Comparison of ENCODE assay signal across 29 cellular contexts in genomic region chr9:110784309-110784708, GRCh38.
"Had no signal": no experiment of that assay in that cellular context is flagged by ENCODE, and none has a peak within 500 bp of the region (broad histone marks: within the 10 kb centered on the region; RNA-seq: fewer than 3 reads in every experiment).

No MANE protein-coding gene starts in this region.

- H3K27ac ChIP-seq: left lung, lower lobe of right lung, neural progenitor cell, neutrophil, ovary, prostate gland, skin epidermis, stomach, testis, thyroid gland, transverse colon, upper lobe of left lung, vagina had no signal

- H3K9me3 ChIP-seq: left lung, lower lobe of right lung, neutrophil, ovary, prostate gland, stomach, testis, thyroid gland, transverse colon, upper lobe of left lung, vagina had no signal

- H3K4me2 ChIP-seq: neural progenitor cell had no signal

- H3K9ac ChIP-seq: neural progenitor cell had no signal

- DNase-seq: hippocampal formation; kidney; left colon; left lung; lower lobe of right lung; mesendoderm; naive B cell; natural killer cell; nephron progenitor cell; ovary; posterior cingulate gyrus; retina; right cardiac atrium; stimulated activated CD4-positive, alpha-beta T cell treated with anti-CD3 and anti-CD28 coated beads, Interleukin-12 subunit alpha, Interleukin-12 subunit beta, amount 100 ng/mL, for 4 hours; stimulated activated CD4-positive, alpha-beta T cell treated with anti-CD3 and anti-CD28 coated beads, Interleukin-15, amount 100 ng/mL, for 24 hours; stimulated activated CD4-positive, alpha-beta T cell treated with anti-CD3 and anti-CD28 coated beads, Interleukin-2, amount 100 ng/mL, for 24 hours; stimulated activated CD4-positive, alpha-beta T cell treated with anti-CD3 and anti-CD28 coated beads, Interleukin-4, amount 100 ng/mL, for 1 hour; stimulated activated naive B cell treated with anti-CD40 and anti-IgM and Interleukin-4, amounts not matched to agents 10 μg/mL and 1 μg/mL and 100 μg/mL, for 72 hours; stimulated activated naive CD8-positive, alpha-beta T cell treated with anti-CD3 and anti-CD28 coated beads, Interleukin-15, Interleukin-2, amounts not matched to agents 100 U/mL and 50 U/mL, for 24 hours; stomach; testis; thyroid gland; transverse colon; upper lobe of left lung had no signal

- H2AFZ ChIP-seq: neural progenitor cell had no signal

- H3K36me3 ChIP-seq: left lung, lower lobe of right lung, neural progenitor cell, neutrophil, ovary, prostate gland, stomach, thyroid gland, transverse colon, upper lobe of left lung, vagina had no signal

- ATAC-seq: left colon; left lung; lower lobe of right lung; natural killer cell; right cardiac atrium; stimulated activated naive B cell treated with anti-CD40 and anti-IgM and Interleukin-4, amounts not matched to agents 10 μg/mL and 1 μg/mL and 100 μg/mL, for 72 hours; stimulated activated naive CD8-positive, alpha-beta T cell treated with anti-CD3 and anti-CD28 coated beads, Interleukin-15, Interleukin-2, amounts not matched to agents 100 U/mL and 50 U/mL, for 24 hours had no signal

- H3K4me3 ChIP-seq: left lung, lower lobe of right lung, neural progenitor cell, ovary, prostate gland, skin epidermis, stomach, testis, thyroid gland, transverse colon, upper lobe of left lung, vagina had no signal

- H3K27me3 ChIP-seq: left lung, neural progenitor cell, neutrophil, ovary, stomach, testis, thyroid gland, transverse colon, upper lobe of left lung, vagina had no signal

- FAIRE-seq: kidney had no signal

- H3K4me1 ChIP-seq: left lung, lower lobe of right lung, neural progenitor cell, prostate gland, stomach, thyroid gland, transverse colon, upper lobe of left lung had no signal
